Comparison of ENCODE assay signal across 8 cellular contexts in the genomic region with DNA sequence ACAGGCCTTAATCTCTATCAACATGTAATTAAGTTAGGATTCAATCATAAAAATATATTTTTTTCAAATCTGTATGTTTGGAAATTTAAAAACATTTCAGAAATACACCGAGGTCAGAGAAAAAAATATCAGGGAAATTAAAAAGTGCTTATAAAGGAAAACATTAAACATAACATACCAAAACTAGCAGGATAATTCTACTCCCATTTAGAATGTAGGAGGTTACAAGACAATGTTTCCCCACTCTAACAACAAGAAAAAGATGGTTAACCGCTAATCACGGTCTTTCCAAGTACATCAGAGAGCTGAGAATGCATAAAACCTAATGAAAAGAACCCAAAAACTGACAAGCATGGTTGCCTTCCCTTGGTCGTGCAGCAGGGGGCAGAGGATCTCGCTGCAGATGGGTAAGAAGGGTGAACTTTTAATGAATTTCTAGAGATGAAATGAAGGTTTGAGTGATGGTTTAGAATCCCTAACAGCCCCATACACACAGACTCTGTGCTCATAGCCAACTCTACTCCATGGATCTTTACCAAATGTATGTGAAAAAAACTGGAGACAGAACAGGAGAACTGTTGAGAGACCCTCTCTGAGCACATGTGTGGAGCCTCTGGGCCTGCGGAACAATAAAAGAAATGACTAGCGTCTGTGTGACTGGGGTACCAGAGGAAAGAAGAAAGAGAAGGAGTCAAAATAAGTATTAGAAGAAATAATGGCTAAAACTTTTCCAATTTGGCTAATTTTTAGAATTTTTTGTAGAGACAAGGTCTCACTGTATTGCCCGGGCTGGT. TPM values are rescaled to one million over a fixed set of nuclear protein-coding genes. Genes with fewer than 3 reads are reported as not detected.
DNase-seq lines count a peak whose midpoint lies in the region; ATAC-seq, FAIRE-seq and TF ChIP-seq lines count a peak whose summit lies in the region.

No MANE protein-coding gene starts in this region.

- H4K20me1 ChIP-seq in GM23248 (ENCODE audit: insufficient read depth), result no peaks in the 10 kb centered on the region

- DNase-seq in AG08396 (ENCODE audit: low spot score) (peak; percentile 72), GM23248 (peak; percentile 62), SK-MEL-5 (ENCODE audit: low read depth, low spot score) (peak; percentile 75), iris pigment epithelial cell (ENCODE audit: low read depth) (peak; percentile 53), GM12892 (ENCODE audit: insufficient read length) (no peak), NCI-H524 treated with DMSO at 0.1 percent for 48 hours (lab: John Stamatoyannopoulos, UW) (no peak)
- DNase-seq in activated naive CD8-positive, alpha-beta T cell treated with anti-CD3 and anti-CD28 coated beads, Interleukin-2, amount 10 ng/mL, durations not matched to agents 7 days and 5 days, result peak; percentile 52
- DNase-seq in stimulated activated CD8-positive, alpha-beta memory T cell treated with anti-CD3 and anti-CD28 coated beads, Interleukin-4, amount 100 ng/mL, for 48 hours, result peak; percentile 71

- no peaks in the 10 kb centered on the region for H3K36me3 ChIP-seq in GM23248 (ENCODE audit: low read depth)

- no peaks in the 10 kb centered on the region for H3F3A ChIP-seq in GM23248 (ENCODE audit: insufficient read depth)

- no peak overlapping the region for H3K27ac Mint-ChIP-seq in activated naive CD8-positive, alpha-beta T cell treated with anti-CD3 and anti-CD28 coated beads, Interleukin-2, amount 10 ng/mL, durations not matched to agents 7 days and 5 days

- no peak overlapping the region for H3K4me3 ChIP-seq in GM23248

- in situ Hi-C loops in GM23248 (cut with MboI) (no loop called here), SK-MEL-5 (cut with HindIII; ENCODE audit: low pct_unique_long_range_greater_than_20kb, low sequenced_read_pairs) (no loop called here)

- TF ChIP-seq POLR2A in GM12892 (IDR thresholded peaks at IDR 0.05; ENCODE audit: low read depth, low read length), result no peak

- no peaks in the 10 kb centered on the region; the same call in 1 of the 2 replicates for H3K27me3 ChIP-seq in GM23248 (replicated peaks; ENCODE audit: insufficient read depth)

- H3K9ac ChIP-seq in GM23248, result no peak overlapping the region

- H3K79me2 ChIP-seq in GM23248 (ENCODE audit: insufficient read depth), result no peaks in the 10 kb centered on the region

- no peak overlapping the region for H3K27ac ChIP-seq in GM23248

- no peaks in the 10 kb centered on the region for H3K9me3 ChIP-seq in GM23248 (ENCODE audit: low read depth)

- H3K27me3 Mint-ChIP-seq in activated naive CD8-positive, alpha-beta T cell treated with anti-CD3 and anti-CD28 coated beads, Interleukin-2, amount 10 ng/mL, durations not matched to agents 7 days and 5 days, result peaks cover 9% of the 10 kb centered on the region

- no peak overlapping the region for H2AFZ ChIP-seq in GM23248

- peak; percentile 50 for ATAC-seq in activated naive CD8-positive, alpha-beta T cell treated with anti-CD3 and anti-CD28 coated beads, Interleukin-2, amount 10 ng/mL, durations not matched to agents 7 days and 5 days (ENCODE audit: low read depth)

- POLR2A ChIA-PET in activated naive CD8-positive, alpha-beta T cell treated with anti-CD3 and anti-CD28 coated beads, Interleukin-2, amount 10 ng/mL, durations not matched to agents 7 days and 5 days (lab: Charles Lee), result interaction anchor here (0.6 kb wide), 1 partner anchor 17 kb away, joined by 5 read pairs; no protein-coding TSS in a partner anchor

- H3K4me1 Mint-ChIP-seq in activated naive CD8-positive, alpha-beta T cell treated with anti-CD3 and anti-CD28 coated beads, Interleukin-2, amount 10 ng/mL, durations not matched to agents 7 days and 5 days, result peaks cover 8% of the 10 kb centered on the region

- H3K4me1 ChIP-seq in GM23248 (ENCODE audit: insufficient read depth), result no peaks in the 10 kb centered on the region

- H3K4me3 Mint-ChIP-seq in activated naive CD8-positive, alpha-beta T cell treated with anti-CD3 and anti-CD28 coated beads, Interleukin-2, amount 10 ng/mL, durations not matched to agents 7 days and 5 days, result no peak overlapping the region

- H3K4me2 ChIP-seq in GM23248 (ENCODE audit: unreplicated experiment), result no peak overlapping the region

- FAIRE-seq in GM12892 (lab: Jason Lieb, UNC), result no peak

- WGBS in GM23248 (ENCODE audit: low coverage in 1 of 2, low lambda C conversion rate in 2 of 2, missing lambda C conversion rate in 2 of 2), 2 experiments, result 57 to 61% methylated on average over 8 of the region's 8 CpGs

- H3K36me3 Mint-ChIP-seq in activated naive CD8-positive, alpha-beta T cell treated with anti-CD3 and anti-CD28 coated beads, Interleukin-2, amount 10 ng/mL, durations not matched to agents 7 days and 5 days, result no peaks in the 10 kb centered on the region

- no peaks in the 10 kb centered on the region for H3K9me2 ChIP-seq in GM23248 (ENCODE audit: insufficient read depth)

- no peaks in the 10 kb centered on the region for H3K9me3 Mint-ChIP-seq in activated naive CD8-positive, alpha-beta T cell treated with anti-CD3 and anti-CD28 coated beads, Interleukin-2, amount 10 ng/mL, durations not matched to agents 7 days and 5 days

RNA-seq across cellular contexts. Expression of gene LSM14A, which starts 51.3 kb away (rescaled TPM):
- 46.4 and 66.1 TPM in 2 replicates for total RNA-seq in GM23248 (2014; rRNA removed; shearing (Covaris generic))
- 71.7 and 75.3 TPM in 2 replicates for polyA plus RNA-seq in GM23248 (2016; fragmentation: Nextera tagmentation; extraction: Ambion mirVana)
- 33.5 and 49.8 TPM in 2 replicates for total RNA-seq in SK-MEL-5 (2014; rRNA removed; shearing (Covaris generic))
- polyA plus RNA-seq in SK-MEL-5 (2015; cell fraction: cytosol; rRNA removed), result 101 and 116 TPM in 2 replicates
- polyA plus RNA-seq in SK-MEL-5 (2015; cell fraction: nucleus; rRNA removed), result 35.4 and 46.8 TPM in 2 replicates
- 100 to 1,000 TPM; 141 to 156 TPM for total RNA-seq in activated naive CD8-positive, alpha-beta T cell treated with anti-CD3 and anti-CD28 coated beads, Interleukin-2, amount 10 ng/mL, durations not matched to agents 7 days and 5 days
- 85.6 TPM for polyA plus RNA-seq in GM12892 (2012; ENCODE audit: missing spikeins)

Comparison
In these comparisons a context has a peak if more than half of its experiments do, and no peak if none do; other contexts are left out.
1. DNase-seq: peak in AG08396 (single experiment), GM23248 (single experiment), SK-MEL-5 (single experiment), activated naive CD8-positive, alpha-beta T cell treated with anti-CD3 and anti-CD28 coated beads, Interleukin-2, amount 10 ng/mL, durations not matched to agents 7 days and 5 days (single experiment), iris pigment epithelial cell (single experiment) and stimulated activated CD8-positive, alpha-beta memory T cell treated with anti-CD3 and anti-CD28 coated beads, Interleukin-4, amount 100 ng/mL, for 48 hours (single experiment); none in GM12892 (single experiment) and NCI-H524 treated with DMSO at 0.1 percent for 48 hours (single experiment).